12 cellular contexts compared by ENCODE assay signal in genomic region chr14:23174266-23174665, GRCh38. TPM values are rescaled to one million over a fixed set of nuclear protein-coding genes. Genes with fewer than 3 reads are reported as not detected.
DNase-seq lines count a peak whose midpoint lies in the region; ATAC-seq, FAIRE-seq and TF ChIP-seq lines count a peak whose summit lies in the region.
"Had no signal": no experiment of that assay in that cellular context is flagged by ENCODE, and none has a peak within 500 bp of the region (broad histone marks: within the 10 kb centered on the region; RNA-seq: fewer than 3 reads in every experiment).

No MANE protein-coding gene starts in this region.

- no peak overlapping the region for H3K4me2 ChIP-seq in K562 (ENCODE audit: insufficient read depth, low read length)

- H3K9me1 ChIP-seq in K562 (ENCODE audit: control insufficient read depth, insufficient read depth, low read length): no peaks in the 10 kb centered on the region

- ATAC-seq in K562 (peak; percentile 45; the same call in 2 of the 3 replicates), gastrocnemius medialis (peak; percentile 85 to 96)
- ATAC-seq in effector memory CD8-positive, alpha-beta T cell (replicated peaks): no peak
- no peak for ATAC-seq in activated CD8-positive, alpha-beta memory T cell treated with anti-CD3 and anti-CD28 coated beads, Interleukin-2, amount 10 ng/mL, durations not matched to agents 7 days and 5 days
- ATAC-seq: activated CD8-positive, alpha-beta T cell treated with anti-CD3 and anti-CD28 coated beads, Interleukin-2, amount 10 ng/mL, durations not matched to agents 7 days and 5 days had no signal

- H3K36me3 ChIP-seq in K562 (ENCODE audit: control insufficient read depth, insufficient read depth, low read length) (no peaks in the 10 kb centered on the region), gastrocnemius medialis (peaks cover 0 to 10% of the 10 kb centered on the region in 2 donors), WERI-Rb-1 (no peaks in the 10 kb centered on the region)

- BruUV-seq in K562 (replicated peaks; lab: Mats Ljungman, UMichigan): no TSS peak

- no peak overlapping the region for H3K9ac ChIP-seq in K562 (ENCODE audit: insufficient read depth in 1 of 2, low read depth in 2 of 2, low read length in 2 of 2)

- H3K27me3 Mint-ChIP-seq in effector memory CD8-positive, alpha-beta T cell: peaks cover 52 to 55% of the 10 kb centered on the region in 2 donors
- peaks cover 29% of the 10 kb centered on the region for H3K27me3 Mint-ChIP-seq in activated CD8-positive, alpha-beta memory T cell treated with anti-CD3 and anti-CD28 coated beads, Interleukin-2, amount 10 ng/mL, durations not matched to agents 7 days and 5 days

- POLR2A ChIA-PET in K562 (lab: Yijun Ruan, JAX): interaction anchor here (0.7 to 1.6 kb wide), 4 partner anchors 10 to 62 kb away, joined by 3 to 6 read pairs (median 4); no protein-coding TSS in a partner anchor

- no peaks in the 10 kb centered on the region for H3K9me3 Mint-ChIP-seq in effector memory CD8-positive, alpha-beta T cell
- no peaks in the 10 kb centered on the region for H3K9me3 Mint-ChIP-seq in activated CD8-positive, alpha-beta memory T cell treated with anti-CD3 and anti-CD28 coated beads, Interleukin-2, amount 10 ng/mL, durations not matched to agents 7 days and 5 days (ENCODE audit: low read depth)
- H3K9me3 Mint-ChIP-seq: naive B cell had no signal

- FAIRE-seq in K562 (lab: Jason Lieb, UNC): no peak
- FAIRE-seq: urothelium cell line had no signal

- no peak overlapping the region for H3K4me3 Mint-ChIP-seq in effector memory CD8-positive, alpha-beta T cell
- no peak overlapping the region for H3K4me3 Mint-ChIP-seq in activated CD8-positive, alpha-beta memory T cell treated with anti-CD3 and anti-CD28 coated beads, Interleukin-2, amount 10 ng/mL, durations not matched to agents 7 days and 5 days
- H3K4me3 Mint-ChIP-seq: activated CD8-positive, alpha-beta T cell treated with anti-CD3 and anti-CD28 coated beads, Interleukin-2, amount 10 ng/mL, durations not matched to agents 7 days and 5 days; naive B cell had no signal

- H3K9me3 ChIP-seq in K562 (replicated peaks; ENCODE audit: control insufficient read depth, insufficient read depth, low read depth, low read length): no peaks in the 10 kb centered on the region
- H3K9me3 ChIP-seq in gastrocnemius medialis: no peaks in the 10 kb centered on the region
- H3K9me3 ChIP-seq in WERI-Rb-1 (ENCODE audit: severe bottlenecking): no peaks in the 10 kb centered on the region

- no peaks in the 10 kb centered on the region for H3K36me3 Mint-ChIP-seq in effector memory CD8-positive, alpha-beta T cell (ENCODE audit: insufficient read depth)
- no peaks in the 10 kb centered on the region for H3K36me3 Mint-ChIP-seq in activated CD8-positive, alpha-beta memory T cell treated with anti-CD3 and anti-CD28 coated beads, Interleukin-2, amount 10 ng/mL, durations not matched to agents 7 days and 5 days
- H3K36me3 Mint-ChIP-seq: naive B cell had no signal

- CTCF ChIA-PET in K562 (lab: Yijun Ruan, JAX; ENCODE audit: low intra/inter-chr PET ratio): interaction anchor here (0.5 kb wide), 1 partner anchor 179 kb away, joined by 4 read pairs; no protein-coding TSS in a partner anchor
- CTCF ChIA-PET in activated CD8-positive, alpha-beta memory T cell treated with anti-CD3 and anti-CD28 coated beads, Interleukin-2, amount 10 ng/mL, durations not matched to agents 7 days and 5 days (lab: Charles Lee): interaction anchor here (3.5 to 18.4 kb wide), 2 partner anchors 12 to 52 kb away, joined by 11 to 285 read pairs; no protein-coding TSS in a partner anchor

- intact Hi-C loops in K562 (cut with micrococcal nuclease) (no loop called here), gastrocnemius medialis (cut with DNase I; ENCODE audit: low total_unique reads) (no loop called here)

- no peaks in the 10 kb centered on the region for H3K79me2 ChIP-seq in K562 (ENCODE audit: control insufficient read depth, insufficient read depth, low read length)

- no peaks in the 10 kb centered on the region for H3K4me1 Mint-ChIP-seq in effector memory CD8-positive, alpha-beta T cell (ENCODE audit: low read depth in 2 of 2)
- H3K4me1 Mint-ChIP-seq in activated CD8-positive, alpha-beta memory T cell treated with anti-CD3 and anti-CD28 coated beads, Interleukin-2, amount 10 ng/mL, durations not matched to agents 7 days and 5 days: no peaks in the 10 kb centered on the region

- TF ChIP-seq POLR2A in K562 (conservative IDR thresholded peaks at IDR 0.05) (no peak), gastrocnemius medialis (IDR thresholded peaks at IDR 0.05) (no peak)

- DNase-seq in HCEC 1CT (peak; percentile 63), K562 (ENCODE audit: extremely low read depth in 1 of 4, low spot score in 3 of 4) (no peak), globus pallidus (ENCODE audit: low spot score) (peak; percentile 35), gastrocnemius medialis (no peak), glomerular visceral epithelial cell (ENCODE audit: extremely low spot score) (no peak), WERI-Rb-1 (no peak)
- DNase-seq in effector memory CD8-positive, alpha-beta T cell: no peak
- DNase-seq in activated CD8-positive, alpha-beta memory T cell treated with anti-CD3 and anti-CD28 coated beads, Interleukin-2, amount 10 ng/mL, durations not matched to agents 7 days and 5 days: no peak
- DNase-seq: activated CD8-positive, alpha-beta T cell treated with anti-CD3 and anti-CD28 coated beads, Interleukin-2, amount 10 ng/mL, durations not matched to agents 7 days and 5 days; aorta; naive B cell had no signal

- TF ChIP-seq RAD21 in K562 (CRISPR knock-in tag; conservative IDR thresholded peaks at IDR 0.05 in 1 of 2, IDR thresholded peaks at IDR 0.05 in 1 of 2): no peak

- peak overlapping the region; percentile 61; the same call in 1 of the 2 replicates for H2AFZ ChIP-seq in K562 (ENCODE audit: low read depth, low read length)

- no peaks in the 10 kb centered on the region for H4K20me1 ChIP-seq in K562 (replicated peaks; ENCODE audit: control insufficient read depth, insufficient read depth, low read length)

- no peak overlapping the region for H3K27ac Mint-ChIP-seq in effector memory CD8-positive, alpha-beta T cell
- H3K27ac Mint-ChIP-seq in activated CD8-positive, alpha-beta memory T cell treated with anti-CD3 and anti-CD28 coated beads, Interleukin-2, amount 10 ng/mL, durations not matched to agents 7 days and 5 days: no peak overlapping the region
- H3K27ac Mint-ChIP-seq: activated CD8-positive, alpha-beta T cell treated with anti-CD3 and anti-CD28 coated beads, Interleukin-2, amount 10 ng/mL, durations not matched to agents 7 days and 5 days; naive B cell had no signal

- in situ Hi-C loops in K562 (cut with MboI): no loop called here
- in situ Hi-C loops in gastrocnemius medialis (cut with MboI; ENCODE audit: low sequenced_read_pairs in 4 of 4): no loop called here

- H3K4me1 ChIP-seq in K562 (replicated peaks in 1 of 2; ENCODE audit: control insufficient read depth in 2 of 2, insufficient read depth in 2 of 2, low read length in 2 of 2): peaks cover 4 to 18% of the 10 kb centered on the region in 2 experiments; a peak in 3 of 5 replicates
- H3K4me1 ChIP-seq in gastrocnemius medialis: peaks cover 39 to 51% of the 10 kb centered on the region in 2 donors

- WGBS in K562 (ENCODE audit: insufficient coverage, low coverage, missing lambda C conversion rate): 33% methylated on average over 2 of the region's 2 CpGs

- H3K4me3 ChIP-seq in K562: no peak overlapping the region
- no peak overlapping the region for H3K4me3 ChIP-seq in gastrocnemius medialis
- no peak overlapping the region for H3K4me3 ChIP-seq in WERI-Rb-1 (ENCODE audit: low read depth, low read length)

- no peak overlapping the region for H3K27ac ChIP-seq in K562 (ENCODE audit: extremely low read depth, low read depth, low read length)
- peak overlapping the region; percentile 50 to 67 (median 62) for H3K27ac ChIP-seq in gastrocnemius medialis
- H3K27ac ChIP-seq in WERI-Rb-1: no peak overlapping the region

- H3K27me3 ChIP-seq in K562 (ENCODE audit: control insufficient read depth in 2 of 2, insufficient read depth in 2 of 2, low read length in 2 of 2) (no peaks in the 10 kb centered on the region), gastrocnemius medialis (no peaks in the 10 kb centered on the region), WERI-Rb-1 (ENCODE audit: insufficient read depth, low read depth, severe bottlenecking) (peaks cover 46% of the 10 kb centered on the region)

- TF ChIP-seq EP300 in K562 (IDR thresholded peaks at IDR 0.05; ENCODE audit: low read length): no peak

- TF ChIP-seq CTCF in K562 (IDR thresholded peaks at IDR 0.05 in 2 of 3, conservative IDR thresholded peaks at IDR 0.05 in 1 of 3; ENCODE audit: insufficient read depth in 2 of 3, low read depth in 1 of 3, low read length in 3 of 3): no peak
- no peak for TF ChIP-seq CTCF in gastrocnemius medialis (IDR thresholded peaks at IDR 0.05 in 4 of 5, conservative IDR thresholded peaks at IDR 0.05 in 1 of 5)
- TF ChIP-seq CTCF in WERI-Rb-1 (IDR thresholded peaks at IDR 0.05; ENCODE audit: low read depth, low read length): no peak

RNA-seq across cellular contexts. Expression of gene SLC7A8, which starts 9.2 kb away (rescaled TPM):
- total RNA-seq in K562 (2011; cell fraction: chromatin; rRNA removed; ENCODE audit: low replicate concordance): 10.1 and 17.6 TPM in 2 replicates
- total RNA-seq in K562 (2011; cell fraction: nucleolus; rRNA removed): 12.9 and 14.5 TPM in 2 replicates
- 24.6 and 30.7 TPM in 2 replicates for total RNA-seq in K562 (2011; cell fraction: nucleoplasm; rRNA removed)
- total RNA-seq in K562 (2014; rRNA removed) (5.3 and 6.0 TPM in 2 replicates), K562 (2014; rRNA removed; fragmentation: Illumina TruSeq; extraction: Trizol) (3.5 and 4.0 TPM in 2 replicates), K562 (2015; rRNA removed; fragmentation: Illumina TruSeq; extraction: Trizol) (3.4 and 4.5 TPM in 2 replicates), K562 (2021) (19.6 and 21.6 TPM in 2 replicates), gastrocnemius medialis (100 to 1,000 TPM in 1 of 4 donors, 10 to 100 TPM in 3; 34.5 to 199 (median 63.7) TPM)
- polyA plus RNA-seq in K562 (2011; rRNA removed) (19.3 and 42.6 TPM in 2 replicates), K562 (2014; fragmentation: Illumina TruSeq; extraction: Trizol) (30.1 and 33.0 TPM in 2 replicates), K562 (2014; fragmentation: Nextera tagmentation; extraction: Ambion mirVana) (1 to 10 TPM; 2.0 to 2.3 TPM), K562 (2014; rRNA removed) (10.1 and 10.6 TPM in 2 replicates)
- polyA plus RNA-seq in K562 (2011; cell fraction: cytosol; rRNA removed): 26.8 and 32.0 TPM in 2 replicates
- polyA plus RNA-seq in K562 (2011; cell fraction: nucleus; rRNA removed): 17.7 and 21.6 TPM in 2 replicates
- polyA plus RNA-seq in K562 (2012): 16.4 and 25.4 TPM in 2 replicates
- polyA minus RNA-seq in K562 (2011; rRNA and poly(A)+ RNA removed): 10.9 and 16.5 TPM in 2 replicates
- 22.9 and 23.3 TPM in 2 replicates for polyA minus RNA-seq in K562 (2011; cell fraction: cytosol; rRNA and poly(A)+ RNA removed)
- polyA minus RNA-seq in K562 (2011; cell fraction: nucleus; rRNA and poly(A)+ RNA removed): 4.4 and 9.4 TPM in 2 replicates
- total RNA-seq in activated CD8-positive, alpha-beta memory T cell treated with anti-CD3 and anti-CD28 coated beads, Interleukin-2, amount 10 ng/mL, durations not matched to agents 7 days and 5 days: under 1 TPM; 0.54 to 0.91 TPM

RNA-seq across cellular contexts. Expression of gene CEBPE, which starts 55.2 kb away (rescaled TPM):
- not detected in 2 replicates for total RNA-seq in K562 (2011; cell fraction: chromatin; rRNA removed; ENCODE audit: low replicate concordance)
- total RNA-seq in K562 (2011; cell fraction: nucleolus; rRNA removed): not detected in 2 replicates
- not detected in 2 replicates for total RNA-seq in K562 (2011; cell fraction: nucleoplasm; rRNA removed)
- total RNA-seq in K562 (2014; rRNA removed): 0.09 TPM in 1 of 2 replicates, not detected in the other
- not detected in 2 replicates for total RNA-seq in K562 (2014; rRNA removed; fragmentation: Illumina TruSeq; extraction: Trizol)
- total RNA-seq in K562 (2015; rRNA removed; fragmentation: Illumina TruSeq; extraction: Trizol): not detected in 2 replicates
- 0.13 and 0.16 TPM in 2 replicates for total RNA-seq in K562 (2021)
- 0.09 TPM in 1 of 2 replicates, not detected in the other for polyA plus RNA-seq in K562 (2011; rRNA removed)
- 0.09 and 0.12 TPM in 2 replicates for polyA plus RNA-seq in K562 (2011; cell fraction: cytosol; rRNA removed)
- polyA plus RNA-seq in K562 (2011; cell fraction: nucleus; rRNA removed): not detected in 2 replicates
- polyA plus RNA-seq in K562 (2012): 0.18 TPM in 1 of 2 replicates, not detected in the other
- not detected in 2 replicates for polyA plus RNA-seq in K562 (2014; fragmentation: Illumina TruSeq; extraction: Trizol)
- polyA plus RNA-seq in K562 (2014; fragmentation: Nextera tagmentation; extraction: Ambion mirVana): not detected
- 0.12 and 0.15 TPM in 2 replicates for polyA plus RNA-seq in K562 (2014; rRNA removed)
- polyA minus RNA-seq in K562 (2011; rRNA and poly(A)+ RNA removed): not detected in 2 replicates
- not detected in 2 replicates for polyA minus RNA-seq in K562 (2011; cell fraction: cytosol; rRNA and poly(A)+ RNA removed)
- polyA minus RNA-seq in K562 (2011; cell fraction: nucleus; rRNA and poly(A)+ RNA removed): not detected in 2 replicates
- not detected for total RNA-seq in gastrocnemius medialis
- under 1 TPM in 1 of 2 experiments, not detected in 1; 0.79 TPM for total RNA-seq in activated CD8-positive, alpha-beta memory T cell treated with anti-CD3 and anti-CD28 coated beads, Interleukin-2, amount 10 ng/mL, durations not matched to agents 7 days and 5 days

Comparison
In these comparisons a context has a peak if more than half of its experiments do, and no peak if none do; other contexts are left out.
1. DNase-seq: peak in HCEC 1CT (single experiment) and globus pallidus (single experiment); none in K562 (0 of 4), gastrocnemius medialis (0 of 2), effector memory CD8-positive, alpha-beta T cell (0 of 3), glomerular visceral epithelial cell (single experiment), WERI-Rb-1 (single experiment) and activated CD8-positive, alpha-beta memory T cell treated with anti-CD3 and anti-CD28 coated beads, Interleukin-2, amount 10 ng/mL, durations not matched to agents 7 days and 5 days (single experiment).
2. ATAC-seq: peak in K562 (single experiment) and gastrocnemius medialis (2 of 2); none in effector memory CD8-positive, alpha-beta T cell (single experiment) and activated CD8-positive, alpha-beta memory T cell treated with anti-CD3 and anti-CD28 coated beads, Interleukin-2, amount 10 ng/mL, durations not matched to agents 7 days and 5 days (single experiment).
3. H3K27ac ChIP-seq: peak in gastrocnemius medialis (4 of 4); none in K562 (single experiment) and WERI-Rb-1 (single experiment).